In the genomic region with DNA sequence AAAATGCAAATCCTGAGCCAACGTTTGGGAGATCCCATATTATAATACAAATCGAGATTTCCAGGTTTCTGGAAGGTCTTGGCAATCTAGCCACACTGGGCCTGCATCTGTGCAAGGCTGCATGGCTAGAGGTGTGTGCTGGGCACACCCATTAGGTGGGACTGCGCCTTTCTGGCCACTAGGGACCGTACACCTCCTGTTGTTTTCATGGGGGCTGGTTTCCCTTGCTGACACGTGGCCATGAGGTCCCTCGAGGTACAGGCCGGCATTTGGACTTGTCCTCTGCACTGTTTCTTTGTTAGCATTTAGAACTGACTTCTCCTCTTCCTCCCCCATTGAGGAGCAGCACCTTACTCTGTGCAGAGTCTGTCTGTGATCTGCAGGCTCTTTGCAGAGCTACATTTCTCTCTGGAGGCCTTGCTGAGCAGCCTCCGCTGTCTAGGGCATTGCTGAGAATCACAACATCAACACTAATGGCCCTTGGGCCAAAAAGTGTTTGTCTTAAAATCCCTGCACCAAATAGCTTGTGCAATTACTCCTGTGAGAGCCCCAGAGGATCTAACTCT, we compare ENCODE assay signal across 19 cellular contexts.
A peak's percentile ranks its signal among the peaks of the same experiment; 100 is the strongest.
DNase-seq lines count a peak whose midpoint lies in the region; ATAC-seq and TF ChIP-seq lines count a peak whose summit lies in the region.
"Had no signal": no experiment of that assay in that cellular context is flagged by ENCODE, and none has a peak within 500 bp of the region (broad histone marks: within the 10 kb centered on the region; RNA-seq: fewer than 3 reads in every experiment).

No MANE protein-coding gene starts in this region.

- peaks cover 16% of the 10 kb centered on the region for H3K4me1 Mint-ChIP-seq in HFFc6 (ENCODE audit: low read depth)
- peaks cover 19% of the 10 kb centered on the region for H3K4me1 Mint-ChIP-seq in endodermal cell
- H3K4me1 Mint-ChIP-seq: activated CD4-positive, alpha-beta T cell treated with anti-CD3 and anti-CD28 coated beads for 36 hours; activated naive CD8-positive, alpha-beta T cell treated with anti-CD3 and anti-CD28 coated beads for 36 hours; naive thymus-derived CD4-positive, alpha-beta T cell; T-helper 17 cell had no signal

- WGBS in endodermal cell (ENCODE audit: insufficient coverage in 1 of 2, insufficient read length in 1 of 2), 2 experiments = 72 to 76% methylated on average over 8 of the region's 8 CpGs

- H3K9me3 Mint-ChIP-seq in HFFc6 = no peaks in the 10 kb centered on the region
- H3K9me3 Mint-ChIP-seq in endodermal cell = no peaks in the 10 kb centered on the region
- H3K9me3 Mint-ChIP-seq: activated naive CD8-positive, alpha-beta T cell treated with anti-CD3 and anti-CD28 coated beads for 36 hours; effector memory CD8-positive, alpha-beta T cell; naive thymus-derived CD4-positive, alpha-beta T cell had no signal

- DNase-seq in NCI-H82 (lab: John Stamatoyannopoulos, UW) = peak; percentile 47
- DNase-seq in NCI-H82 treated with DMSO at 0.1 percent for 48 hours (lab: John Stamatoyannopoulos, UW; ENCODE audit: unreplicated experiment) = no peak
- DNase-seq in HFFc6 = no peak
- DNase-seq in endodermal cell = no peak
- no peak for DNase-seq in erythroblast (lab: John Stamatoyannopoulos, UW)
- DNase-seq: activated CD4-positive, alpha-beta T cell treated with anti-CD3 and anti-CD28 coated beads for 36 hours; activated naive CD8-positive, alpha-beta T cell treated with anti-CD3 and anti-CD28 coated beads for 36 hours; activated T-cell treated with anti-CD3 and anti-CD28 coated beads, Interleukin-2, amount 50 U/mL, for 1 hour; effector memory CD8-positive, alpha-beta T cell; KBM-7; naive thymus-derived CD4-positive, alpha-beta T cell; NK-92 treated with Interleukin-12 subunit alpha and Interleukin-12 subunit beta, amount 100 ng/mL, for 24 hours; stimulated activated CD4-positive, alpha-beta T cell treated with anti-CD3 and anti-CD28 coated beads, Interleukin-2, amount 100 ng/mL, for 24 hours; T-helper 17 cell; thyroid gland had no signal

- H3K4me3 Mint-ChIP-seq in HFFc6 (no peak overlapping the region), endodermal cell (no peak overlapping the region)
- H3K4me3 Mint-ChIP-seq: activated CD4-positive, alpha-beta T cell treated with anti-CD3 and anti-CD28 coated beads for 36 hours; activated naive CD8-positive, alpha-beta T cell treated with anti-CD3 and anti-CD28 coated beads for 36 hours; effector memory CD8-positive, alpha-beta T cell; naive thymus-derived CD4-positive, alpha-beta T cell; T-helper 17 cell had no signal

- H3K36me3 Mint-ChIP-seq in HFFc6 (ENCODE audit: low read depth) (no peaks in the 10 kb centered on the region), endodermal cell (ENCODE audit: low read depth) (peaks cover 10% of the 10 kb centered on the region)
- H3K36me3 Mint-ChIP-seq: activated naive CD8-positive, alpha-beta T cell treated with anti-CD3 and anti-CD28 coated beads for 36 hours; naive thymus-derived CD4-positive, alpha-beta T cell had no signal

- H3K27ac ChIP-seq in endodermal cell (ENCODE audit: low read depth, low read length) (no peak overlapping the region), subcutaneous abdominal adipose tissue (ENCODE audit: low read depth, low read length) (peak overlapping the region; percentile 78)
- H3K27ac ChIP-seq: thyroid gland had no signal

- H3K36me3 ChIP-seq in endodermal cell (ENCODE audit: control insufficient read depth, insufficient read depth, low read length) (peaks cover 4% of the 10 kb centered on the region), subcutaneous abdominal adipose tissue (ENCODE audit: control insufficient read depth in 5 of 5, insufficient read depth in 5 of 5, low read length in 5 of 5) (peaks cover 0 to 3% (median 0%) of the 10 kb centered on the region in 5 donors)
- H3K36me3 ChIP-seq: thyroid gland had no signal

- peaks cover 31% of the 10 kb centered on the region for H3K27me3 Mint-ChIP-seq in HFFc6 (ENCODE audit: insufficient read depth)
- no peaks in the 10 kb centered on the region for H3K27me3 Mint-ChIP-seq in endodermal cell (ENCODE audit: insufficient read depth)
- H3K27me3 Mint-ChIP-seq: activated CD4-positive, alpha-beta T cell treated with anti-CD3 and anti-CD28 coated beads for 36 hours had no signal

- no peak for ATAC-seq in GM18858 (IDR thresholded peaks at IDR 0.05; ENCODE audit: unreplicated experiment)
- no peak for ATAC-seq in GM21723 (IDR thresholded peaks at IDR 0.05; ENCODE audit: unreplicated experiment)
- ATAC-seq: activated CD4-positive, alpha-beta T cell treated with anti-CD3 and anti-CD28 coated beads for 36 hours; effector memory CD8-positive, alpha-beta T cell; naive thymus-derived CD4-positive, alpha-beta T cell; Right ventricle myocardium inferior; T-helper 17 cell had no signal

- no peaks in the 10 kb centered on the region for H3K9me3 ChIP-seq in endodermal cell (ENCODE audit: control insufficient read depth, low read length)
- no peaks in the 10 kb centered on the region for H3K9me3 ChIP-seq in subcutaneous abdominal adipose tissue (ENCODE audit: control insufficient read depth in 5 of 5, low read length in 5 of 5)
- H3K9me3 ChIP-seq: thyroid gland had no signal

- H3K27me3 ChIP-seq in endodermal cell (ENCODE audit: control insufficient read depth, insufficient read depth, low read length, poor library complexity, severe bottlenecking) = no peaks in the 10 kb centered on the region
- no peaks in the 10 kb centered on the region for H3K27me3 ChIP-seq in subcutaneous abdominal adipose tissue (ENCODE audit: control insufficient read depth in 5 of 5, insufficient read depth in 4 of 5, low read length in 5 of 5)
- H3K27me3 ChIP-seq: thyroid gland had no signal

- no peak for TF ChIP-seq POLR2A in erythroblast (IDR thresholded peaks at IDR 0.05; ENCODE audit: low read length)

- H3K4me1 ChIP-seq in endodermal cell (ENCODE audit: control insufficient read depth, insufficient read depth, low read length) = peaks cover 4% of the 10 kb centered on the region
- peaks cover 7 to 51% (median 38%) of the 10 kb centered on the region in 5 donors for H3K4me1 ChIP-seq in subcutaneous abdominal adipose tissue (ENCODE audit: control insufficient read depth in 5 of 5, insufficient read depth in 5 of 5, low read length in 5 of 5)

- H3K27ac Mint-ChIP-seq in HFFc6 (no peak overlapping the region), endodermal cell (no peak overlapping the region)
- H3K27ac Mint-ChIP-seq: activated CD4-positive, alpha-beta T cell treated with anti-CD3 and anti-CD28 coated beads for 36 hours; activated naive CD8-positive, alpha-beta T cell treated with anti-CD3 and anti-CD28 coated beads for 36 hours; effector memory CD8-positive, alpha-beta T cell; T-helper 17 cell had no signal

- no peak overlapping the region for H3K4me3 ChIP-seq in endodermal cell (ENCODE audit: low read length)
- H3K4me3 ChIP-seq in subcutaneous abdominal adipose tissue (ENCODE audit: low read depth in 1 of 5, low read length in 5 of 5) = peak overlapping the region in 2 of 5 donors; percentile 3 to 43
- H3K4me3 ChIP-seq: thyroid gland had no signal

- H3K9ac ChIP-seq in endodermal cell (ENCODE audit: extremely low read depth, low read length, poor library complexity, severe bottlenecking) = no peak overlapping the region
- H3K9ac ChIP-seq in subcutaneous abdominal adipose tissue (ENCODE audit: low read length in 5 of 5) = no peak overlapping the region

- peak; percentile 59 for TF ChIP-seq CTCF in HFFc6 (IDR thresholded peaks at IDR 0.05)
- peak; percentile 51 for TF ChIP-seq CTCF in endodermal cell (conservative IDR thresholded peaks at IDR 0.05)
